18 cellular contexts compared by ENCODE assay signal in genomic region chr7:13745530-13745929, GRCh38.
A peak's percentile ranks its signal among the peaks of the same experiment; 100 is the strongest.
DNase-seq lines count a peak whose midpoint lies in the region; ATAC-seq and TF ChIP-seq lines count a peak whose summit lies in the region.
"Had no signal": no experiment of that assay in that cellular context is flagged by ENCODE, and none has a peak within 500 bp of the region (broad histone marks: within the 10 kb centered on the region; RNA-seq: fewer than 3 reads in every experiment).

No MANE protein-coding gene starts in this region.

- intact Hi-C loops in HCT116 (cut with micrococcal nuclease), result no loop called here
- intact Hi-C loops in Right ventricle myocardium superior (cut with DNase I), result loop anchor here (10.0 kb wide), 1 partner anchor 461 kb away; no protein-coding TSS in a partner anchor

- RAD21 ChIA-PET in HCT116 (lab: Charles Lee; ENCODE audit: low non-redundant PET in 1 of 2, low total read pairs in 2 of 2, uncharacterized antibody in 2 of 2, unreplicated experiment in 2 of 2), result no interaction called here

- H3K4me2 ChIP-seq in HCT116 (ENCODE audit: low read length) (no peak overlapping the region), SU-DHL-6 (ENCODE audit: low read depth, low read length, poor library complexity, severe bottlenecking) (no peak overlapping the region)
- H3K4me2 ChIP-seq: BLaER1 treated with 17β-estradiol and CSF1 and Interleukin-3, amounts not matched to agents 10 nM and 100 nM had no signal

- H3K36me3 ChIP-seq in HCT116 (ENCODE audit: control insufficient read depth in 1 of 2, insufficient read depth in 2 of 2, low read length in 2 of 2) (no peaks in the 10 kb centered on the region), SU-DHL-6 (ENCODE audit: low read length) (no peaks in the 10 kb centered on the region)
- H3K36me3 ChIP-seq: BLaER1 treated with 17β-estradiol and CSF1 and Interleukin-3, amounts not matched to agents 10 nM and 100 nM; SJCRH30 had no signal

- BruUV-seq in HCT116 (replicated peaks; lab: Mats Ljungman, UMichigan), result no TSS peak

- no peaks in the 10 kb centered on the region for H3F3A ChIP-seq in SU-DHL-6 (ENCODE audit: insufficient read depth)

- H3K9me2 ChIP-seq in HCT116 (ENCODE audit: insufficient read depth), result no peaks in the 10 kb centered on the region
- no peaks in the 10 kb centered on the region for H3K9me2 ChIP-seq in SU-DHL-6 (replicated peaks; ENCODE audit: insufficient read depth, low read length)

- H3K36me3 Mint-ChIP-seq in activated naive CD4-positive, alpha-beta T cell treated with anti-CD3 and anti-CD28 coated beads, Interleukin-2, amount 50 U/mL, for 72 hours, result no peaks in the 10 kb centered on the region
- H3K36me3 Mint-ChIP-seq: CD8-positive, alpha-beta T cell had no signal

- CTCF ChIA-PET in HCT116 (lab: Charles Lee), result interaction anchor here (1.0 to 1.2 kb wide), 2 partner anchors 10 to 463 kb away, joined by 3 read pairs; no protein-coding TSS in a partner anchor

- H3K27me3 ChIP-seq in HCT116 (ENCODE audit: insufficient read depth, low read length) (no peaks in the 10 kb centered on the region), SU-DHL-6 (ENCODE audit: low read length) (no peaks in the 10 kb centered on the region)
- H3K27me3 ChIP-seq: BLaER1 treated with 17β-estradiol and CSF1 and Interleukin-3, amounts not matched to agents 10 nM and 100 nM; SJCRH30 had no signal

- peaks cover 0 to 17% of the 10 kb centered on the region in 2 experiments; a peak in 3 of 4 replicates for H3K4me1 ChIP-seq in HCT116 (ENCODE audit: control insufficient read depth in 1 of 2, insufficient read depth in 2 of 2, low read length in 2 of 2)
- H3K4me1 ChIP-seq: BLaER1 treated with 17β-estradiol and CSF1 and Interleukin-3, amounts not matched to agents 10 nM and 100 nM had no signal

- ATAC-seq in HCT116, result no peak
- no peak for ATAC-seq in Right ventricle myocardium superior (ENCODE audit: poor library complexity)
- no peak for ATAC-seq in activated naive CD4-positive, alpha-beta T cell treated with anti-CD3 and anti-CD28 coated beads, Interleukin-2, amount 50 U/mL, for 72 hours
- ATAC-seq: CD8-positive, alpha-beta T cell; PC-3 had no signal

- DNase-seq in HCT116 (ENCODE audit: low read depth, low spot score), result no peak
- DNase-seq in NCI-H146 treated with DMSO at 0.1 percent for 48 hours (lab: John Stamatoyannopoulos, UW; ENCODE audit: unreplicated experiment), result peak; percentile 44
- peak; percentile 5 for DNase-seq in myocyte (ENCODE audit: low read depth)
- DNase-seq in Right ventricle myocardium superior, result no peak
- no peak for DNase-seq in activated naive CD4-positive, alpha-beta T cell treated with anti-CD3 and anti-CD28 coated beads, Interleukin-2, amount 50 U/mL, for 72 hours (ENCODE audit: low spot score in 2 of 2)
- DNase-seq in cerebellar nuclear complex (lab: John Stamatoyannopoulos, UW), result no peak
- DNase-seq: CD8-positive, alpha-beta T cell; DMS79; HCEC 1CT; MM.1S; NCI-H1092; NCI-H82; PC-3; RPMI8226; SJCRH30 had no signal

- H3K27ac Mint-ChIP-seq in activated naive CD4-positive, alpha-beta T cell treated with anti-CD3 and anti-CD28 coated beads, Interleukin-2, amount 50 U/mL, for 72 hours, result no peak overlapping the region
- H3K27ac Mint-ChIP-seq: CD8-positive, alpha-beta T cell; T-helper 1 cell treated with Interleukin-12 subunit alpha and Interleukin-12 subunit beta and Interleukin-4 antibody, amounts not matched to agents 30 μg/mL and 1 μg/mL, for 36 hours had no signal

- H3K4me3 ChIP-seq in HCT116 (replicated peaks in 1 of 2; ENCODE audit: low read depth in 1 of 2, low read length in 2 of 2) (no peak overlapping the region), SU-DHL-6 (ENCODE audit: insufficient read depth, low read length, poor library complexity, severe bottlenecking) (no peak overlapping the region)
- H3K4me3 ChIP-seq: BLaER1 treated with 17β-estradiol and CSF1 and Interleukin-3, amounts not matched to agents 10 nM and 100 nM; SJCRH30 had no signal

- no peak for TF ChIP-seq CTCF in HCT116 (IDR thresholded peaks at IDR 0.05 in 2 of 3, conservative IDR thresholded peaks at IDR 0.05 in 1 of 3; ENCODE audit: borderline replicate concordance in 1 of 3, insufficient read depth in 1 of 3, low read depth in 2 of 3, low read length in 2 of 3)
- TF ChIP-seq CTCF in SU-DHL-6 (IDR thresholded peaks at IDR 0.05; ENCODE audit: insufficient read depth, low read length, poor library complexity, severe bottlenecking), result no peak

- H3K79me2 ChIP-seq in HCT116 (ENCODE audit: insufficient read depth, low read length) (no peaks in the 10 kb centered on the region), SU-DHL-6 (ENCODE audit: insufficient read depth, low read length) (no peaks in the 10 kb centered on the region)

- H4K20me1 ChIP-seq in HCT116 (ENCODE audit: insufficient read depth), result no peaks in the 10 kb centered on the region
- H4K20me1 ChIP-seq in SU-DHL-6 (ENCODE audit: low read depth, low read length), result no peaks in the 10 kb centered on the region
- H4K20me1 ChIP-seq: BLaER1 treated with 17β-estradiol and CSF1 and Interleukin-3, amounts not matched to agents 10 nM and 100 nM had no signal

- H3K27ac ChIP-seq in HCT116 (ENCODE audit: low read depth, low read length) (no peak overlapping the region), SU-DHL-6 (ENCODE audit: low read depth, low read length) (no peak overlapping the region)
- H3K27ac ChIP-seq: BLaER1 treated with 17β-estradiol and CSF1 and Interleukin-3, amounts not matched to agents 10 nM and 100 nM; SJCRH30 had no signal

- H2AFZ ChIP-seq in HCT116 (ENCODE audit: low read depth, low read length, poor library complexity, severe bottlenecking), result peak overlapping the region; percentile 33
- H2AFZ ChIP-seq in SU-DHL-6 (ENCODE audit: low read depth, low read length, severe bottlenecking), result peak overlapping the region; percentile 5

- POLR2A ChIA-PET in HCT116 (lab: Charles Lee), result no interaction called here

- no peak for TF ChIP-seq POLR2A in HCT116 (IDR thresholded peaks at IDR 0.05; ENCODE audit: borderline replicate concordance, extremely low read depth, insufficient read depth, insufficient read length)

- H3K9ac ChIP-seq in HCT116 (ENCODE audit: low read length) (no peak overlapping the region), SU-DHL-6 (ENCODE audit: low read length) (no peak overlapping the region)
- H3K9ac ChIP-seq: BLaER1 treated with 17β-estradiol and CSF1 and Interleukin-3, amounts not matched to agents 10 nM and 100 nM had no signal

- H3K9me3 ChIP-seq in HCT116 (ENCODE audit: control insufficient read depth in 1 of 2, insufficient read depth in 1 of 2, low read depth in 1 of 2, low read length in 2 of 2) (no peaks in the 10 kb centered on the region), SU-DHL-6 (ENCODE audit: insufficient read depth, low read length) (no peaks in the 10 kb centered on the region)
- H3K9me3 ChIP-seq: BLaER1 treated with 17β-estradiol and CSF1 and Interleukin-3, amounts not matched to agents 10 nM and 100 nM; SJCRH30 had no signal

- no peak for TF ChIP-seq RAD21 in HCT116 (IDR thresholded peaks at IDR 0.05; ENCODE audit: low read depth)

- H3K9me3 Mint-ChIP-seq in activated naive CD4-positive, alpha-beta T cell treated with anti-CD3 and anti-CD28 coated beads, Interleukin-2, amount 50 U/mL, for 72 hours, result no peaks in the 10 kb centered on the region
- H3K9me3 Mint-ChIP-seq: CD8-positive, alpha-beta T cell; T-helper 1 cell treated with Interleukin-12 subunit alpha and Interleukin-12 subunit beta and Interleukin-4 antibody, amounts not matched to agents 30 μg/mL and 1 μg/mL, for 36 hours had no signal

TF ChIP-seq in HCT116, 20 proteins besides CTCF, POLR2A, EP300 and RAD21:
- no peak for TF ChIP-seq TCF7L2 (IDR thresholded peaks at IDR 0.05; ENCODE audit: borderline replicate concordance, extremely low read depth, insufficient read depth, insufficient read length)
- no peak for TF ChIP-seq FOSL1 (IDR thresholded peaks at IDR 0.05; ENCODE audit: low read depth)
- TF ChIP-seq ZFX (IDR thresholded peaks at IDR 0.05), result no peak
- no peak for TF ChIP-seq CBX3 (IDR thresholded peaks at IDR 0.05; ENCODE audit: low read depth)

Comparison
In these comparisons a context has a peak if more than half of its experiments do, and no peak if none do; other contexts are left out.
1. DNase-seq: peak in NCI-H146 treated with DMSO at 0.1 percent for 48 hours (single experiment) and myocyte (single experiment); none in HCT116 (single experiment), Right ventricle myocardium superior (single experiment), activated naive CD4-positive, alpha-beta T cell treated with anti-CD3 and anti-CD28 coated beads, Interleukin-2, amount 50 U/mL, for 72 hours (0 of 2) and cerebellar nuclear complex (0 of 2).